2 cellular contexts compared by ENCODE assay signal in the genomic region with DNA sequence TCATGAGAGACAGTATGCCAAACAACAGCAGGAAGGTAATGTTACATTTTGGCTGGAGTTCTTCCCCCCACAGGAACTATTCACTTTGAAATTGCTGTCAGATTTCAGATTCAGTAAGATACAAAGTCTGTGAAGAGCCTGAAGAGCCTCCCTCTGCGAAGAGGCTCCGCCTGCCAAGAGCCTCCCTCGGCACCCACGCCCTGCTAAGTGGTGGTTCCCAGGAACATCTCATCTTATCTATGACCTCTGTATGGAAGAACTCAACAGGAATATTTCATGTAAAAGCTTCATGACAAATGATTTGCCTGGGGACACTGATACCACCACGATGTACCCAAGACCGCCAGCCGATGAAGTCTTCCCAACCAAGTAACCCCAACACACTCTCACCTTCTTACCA.
TF ChIP-seq lines count a peak whose summit lies in the region.

No MANE protein-coding gene starts in this region.

TF ChIP-seq in SK-N-SH, 30 proteins besides CTCF, POLR2A, EP300 and RAD21:
- TF ChIP-seq ELF1 (IDR thresholded peaks at IDR 0.05) (no peak), JUND (IDR thresholded peaks at IDR 0.05) (no peak), FOXJ3 (CRISPR knock-in tag; IDR thresholded peaks at IDR 0.05) (no peak), TAF1 (IDR thresholded peaks at IDR 0.05; ENCODE audit: borderline replicate concordance, low read depth, low read length) (no peak)

TF ChIP-seq in SK-N-SH treated with all-trans-retinoic acid at 6 μM for 48 hours, 23 proteins besides CTCF, POLR2A, EP300 and RAD21:
- no peak for TF ChIP-seq ZFP3 (CRISPR knock-in tag; IDR thresholded peaks at IDR 0.05)
- no peak for TF ChIP-seq ZFP30 (CRISPR knock-in tag; IDR thresholded peaks at IDR 0.05)
- no peak for TF ChIP-seq ZNF70 (CRISPR knock-in tag; IDR thresholded peaks at IDR 0.05)
- TF ChIP-seq SNAI2 (CRISPR knock-in tag; IDR thresholded peaks at IDR 0.05) = no peak
- TF ChIP-seq TCF4 (CRISPR knock-in tag; IDR thresholded peaks at IDR 0.05; ENCODE audit: borderline replicate concordance) = no peak
- TF ChIP-seq POU6F1 (CRISPR knock-in tag; IDR thresholded peaks at IDR 0.05; ENCODE audit: borderline replicate concordance, low read depth) = no peak
- TF ChIP-seq CSDC2 (CRISPR knock-in tag; IDR thresholded peaks at IDR 0.05) = no peak
- TF ChIP-seq RARB (CRISPR knock-in tag; IDR thresholded peaks at IDR 0.05) = no peak
- TF ChIP-seq TSHZ2 (CRISPR knock-in tag; IDR thresholded peaks at IDR 0.05) = no peak
- TF ChIP-seq CREB5 (CRISPR knock-in tag; IDR thresholded peaks at IDR 0.05; ENCODE audit: low read depth) = no peak
- TF ChIP-seq, protein P1, sequence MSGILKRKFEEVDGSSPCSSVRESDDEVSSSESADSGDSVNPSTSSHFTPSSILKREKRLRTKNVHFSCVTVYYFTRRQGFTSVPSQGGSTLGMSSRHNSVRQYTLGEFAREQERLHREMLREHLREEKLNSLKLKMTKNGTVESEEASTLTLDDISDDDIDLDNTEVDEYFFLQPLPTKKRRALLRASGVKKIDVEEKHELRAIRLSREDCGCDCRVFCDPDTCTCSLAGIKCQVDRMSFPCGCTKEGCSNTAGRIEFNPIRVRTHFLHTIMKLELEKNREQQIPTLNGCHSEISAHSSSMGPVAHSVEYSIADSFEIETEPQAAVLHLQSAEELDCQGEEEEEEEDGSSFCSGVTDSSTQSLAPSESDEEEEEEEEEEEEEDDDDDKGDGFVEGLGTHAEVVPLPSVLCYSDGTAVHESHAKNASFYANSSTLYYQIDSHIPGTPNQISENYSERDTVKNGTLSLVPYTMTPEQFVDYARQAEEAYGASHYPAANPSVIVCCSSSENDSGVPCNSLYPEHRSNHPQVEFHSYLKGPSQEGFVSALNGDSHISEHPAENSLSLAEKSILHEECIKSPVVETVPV (CRISPR knock-in tag; IDR thresholded peaks at IDR 0.05) = no peak
- no peak for TF ChIP-seq ZC3H10 (CRISPR knock-in tag; IDR thresholded peaks at IDR 0.05)
- TF ChIP-seq BACH2 (CRISPR knock-in tag; IDR thresholded peaks at IDR 0.05; ENCODE audit: borderline replicate concordance) = no peak
TF ChIP-seq in SK-N-SH treated with all-trans-retinoic acid at 6 μM for 48 hours: peak in this region for 0.
